ENCODE assay signal across 3 cellular contexts in the genomic region with DNA sequence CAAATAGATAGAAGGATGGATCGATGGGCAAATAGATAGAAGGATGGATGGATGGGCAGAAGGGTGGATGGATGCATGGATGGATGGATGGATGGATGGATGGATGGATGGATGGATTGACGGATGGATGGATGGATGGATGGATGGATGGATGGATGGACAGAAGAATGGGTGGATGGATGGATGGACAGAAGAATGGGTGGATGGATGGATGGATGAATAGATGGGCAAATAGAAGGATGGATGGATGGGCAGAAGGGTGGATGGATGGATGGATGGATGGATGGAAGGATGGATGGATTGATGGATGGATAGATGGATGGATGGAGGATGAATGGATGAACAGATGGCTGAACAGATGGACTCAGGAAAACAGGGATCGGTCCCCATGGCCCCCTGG. TPM values are rescaled to one million over a fixed set of nuclear protein-coding genes. Genes with fewer than 3 reads are reported as not detected.
"Had no signal": no experiment of that assay in that cellular context is flagged by ENCODE, and none has a peak within 500 bp of the region (broad histone marks: within the 10 kb centered on the region; RNA-seq: fewer than 3 reads in every experiment).

No MANE protein-coding gene starts in this region.

RNA-seq across cellular contexts. Expression of a gene that starts 5.8 kb away (rescaled TPM):
- total RNA-seq: left lobe of liver, mesenteric fat pad had no signal
- polyA plus RNA-seq: immature natural killer cell had no signal
